In genomic region chr3:105367063-105367405, GRCh38 we compare ENCODE assay signal across 8 cellular contexts. TPM values are rescaled to one million over a fixed set of nuclear protein-coding genes. Genes with fewer than 3 reads are reported as not detected.
A peak's percentile ranks its signal among the peaks of the same experiment; 100 is the strongest.
DNase-seq lines count a peak whose midpoint lies in the region; ATAC-seq, FAIRE-seq and TF ChIP-seq lines count a peak whose summit lies in the region.

No MANE protein-coding gene starts in this region.

- TF ChIP-seq CTCF in NB4 (IDR thresholded peaks at IDR 0.05; ENCODE audit: low read depth, low read length) (no peak), left ventricle myocardium inferior (IDR thresholded peaks at IDR 0.05; ENCODE audit: borderline replicate concordance) (no peak)

- H3K27ac ChIP-seq in left ventricle myocardium inferior (replicated peaks) (no peak overlapping the region), rectal smooth muscle tissue (ENCODE audit: low read depth, low read length) (peak overlapping the region; percentile 41)

- intact Hi-C loops in left ventricle myocardium inferior (cut with micrococcal nuclease), result no loop called here

- ATAC-seq in GM19035 (IDR thresholded peaks at IDR 0.05; ENCODE audit: unreplicated experiment) (no peak), HG02870 (IDR thresholded peaks at IDR 0.05; ENCODE audit: unreplicated experiment) (no peak)

- peak; percentile 75 for FAIRE-seq in GM12891 (lab: Jason Lieb, UNC)

- TF ChIP-seq POLR2A in GM12891 (IDR thresholded peaks at IDR 0.05; ENCODE audit: low read depth, low read length), result no peak
- TF ChIP-seq POLR2A in NB4 (IDR thresholded peaks at IDR 0.05; ENCODE audit: extremely low read depth, insufficient read length), result no peak

- H3K9me3 ChIP-seq in left ventricle myocardium inferior (replicated peaks), result no peaks in the 10 kb centered on the region

- no peaks in the 10 kb centered on the region for H3K27me3 ChIP-seq in left ventricle myocardium inferior (ENCODE audit: low read depth)
- no peaks in the 10 kb centered on the region for H3K27me3 ChIP-seq in rectal smooth muscle tissue (ENCODE audit: control insufficient read depth, insufficient read depth, low read length)

- H3K36me3 ChIP-seq in left ventricle myocardium inferior, result no peaks in the 10 kb centered on the region
- no peaks in the 10 kb centered on the region for H3K36me3 ChIP-seq in rectal smooth muscle tissue (ENCODE audit: control insufficient read depth, insufficient read depth, low read length)

- peak overlapping the region; percentile 74 for H3K9ac ChIP-seq in rectal smooth muscle tissue (ENCODE audit: low read length)

- peak overlapping the region; percentile 70 for H3K4me3 ChIP-seq in NB4 (ENCODE audit: low read depth, low read length)
- peak overlapping the region; percentile 72 for H3K4me3 ChIP-seq in left ventricle myocardium inferior
- H3K4me3 ChIP-seq in rectal smooth muscle tissue (ENCODE audit: low read length), result peak overlapping the region; percentile 82

- H3K4me1 ChIP-seq in left ventricle myocardium inferior, result peaks cover 45% of the 10 kb centered on the region
- H3K4me1 ChIP-seq in rectal smooth muscle tissue (ENCODE audit: control insufficient read depth, insufficient read depth, low read length), result no peaks in the 10 kb centered on the region

- DNase-seq in GM12891 (ENCODE audit: insufficient read length, low spot score), result no peak
- DNase-seq in NB4 (ENCODE audit: low read depth), result peak; percentile 44
- peak; percentile 37 for DNase-seq in activated naive CD4-positive, alpha-beta T cell treated with anti-CD3 and anti-CD28 coated beads, Interleukin-2, amount 50 U/mL, for 16 hours
- no peak for DNase-seq in left ventricle myocardium inferior
- DNase-seq in HT-29 (ENCODE audit: low spot score), result no peak

TF ChIP-seq in GM12891, 5 proteins besides CTCF, POLR2A, EP300 and RAD21:
- TF ChIP-seq POLR2AphosphoS5 (IDR thresholded peaks at IDR 0.05; ENCODE audit: low read depth, low read length) (0 out of 2 replicates have a peak, but pooled peaks have one; percentile 2), POU2F2 (IDR thresholded peaks at IDR 0.05; ENCODE audit: low read depth, low read length) (no peak), PAX5 (IDR thresholded peaks at IDR 0.05; ENCODE audit: insufficient read depth, low read length, severe bottlenecking) (no peak), TAF1 (IDR thresholded peaks at IDR 0.05; ENCODE audit: low read depth, low read length) (no peak), SPI1 (IDR thresholded peaks at IDR 0.05; ENCODE audit: low read depth, low read length) (no peak)

RNA-seq across cellular contexts. Expression of gene ALCAM, which starts 0.3 kb away (rescaled TPM):
- polyA plus RNA-seq in GM12891 (2012; ENCODE audit: low read depth, missing spikeins), result 13.2 TPM
- total RNA-seq in left ventricle myocardium inferior, result 3.7 TPM
- total RNA-seq in HT-29 (2014; rRNA removed; shearing (Covaris generic)), result 4.6 and 5.5 TPM in 2 replicates

Comparison
In these comparisons a context has a peak if more than half of its experiments do, and no peak if none do; other contexts are left out.
1. DNase-seq: peak in NB4 (single experiment) and activated naive CD4-positive, alpha-beta T cell treated with anti-CD3 and anti-CD28 coated beads, Interleukin-2, amount 50 U/mL, for 16 hours (single experiment); none in GM12891 (single experiment), left ventricle myocardium inferior (single experiment) and HT-29 (single experiment).
2. Peak in every context shown above with its lines, with median percentiles within 50 percentile points of each other: H3K4me3 ChIP-seq.